ENCODE assay signal across 1 cellular context in the genomic region with DNA sequence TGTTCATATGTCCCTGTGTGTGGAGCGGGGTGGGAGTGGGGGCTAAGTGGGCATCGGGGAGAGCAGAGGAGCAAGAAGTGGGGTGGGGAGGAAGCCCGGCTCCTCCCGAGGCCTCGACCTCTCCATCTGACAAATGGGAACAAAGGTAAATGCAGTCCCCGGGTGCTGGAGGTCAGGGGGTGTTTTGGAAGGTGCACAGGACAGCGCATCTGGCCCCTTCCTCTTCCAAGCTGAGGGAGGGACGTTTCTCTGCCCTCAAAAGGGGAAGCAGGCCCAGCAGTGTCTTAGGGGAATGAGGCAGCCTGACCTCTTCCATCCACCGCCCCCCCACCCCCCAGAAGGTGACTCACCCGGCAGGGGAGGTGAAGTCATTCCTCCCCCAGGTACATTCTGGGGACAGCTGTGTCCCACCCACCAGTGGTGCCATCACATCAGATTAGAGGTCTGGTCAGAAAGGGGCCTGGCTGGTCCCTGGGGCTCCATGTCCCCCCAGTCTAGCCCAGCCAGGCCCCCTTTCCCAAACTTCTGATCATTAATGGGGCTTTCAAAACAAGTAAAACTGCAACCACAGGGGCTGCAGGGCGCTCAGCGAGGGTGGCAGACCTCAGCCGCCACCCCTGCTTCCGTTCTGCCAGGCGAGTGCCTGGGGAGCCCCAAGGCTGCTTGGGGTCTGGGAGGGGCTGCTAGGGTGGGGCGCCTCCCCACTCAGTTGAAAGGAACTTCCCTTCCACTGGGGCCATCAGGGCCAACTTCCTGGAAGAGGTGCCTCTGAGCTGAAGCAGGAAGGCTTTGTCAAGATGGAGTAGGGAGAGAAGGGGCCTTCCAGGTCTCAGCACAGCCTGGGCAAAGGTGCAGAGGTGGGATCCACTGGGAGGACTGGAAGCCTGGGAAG.
A peak's percentile ranks its signal among the peaks of the same experiment; 100 is the strongest.
TF ChIP-seq lines count a peak whose summit lies in the region.

No MANE protein-coding gene starts in this region.

TF ChIP-seq in HepG2, 621 proteins besides CTCF, POLR2A, EP300 and RAD21:
- TF ChIP-seq, protein P1, sequence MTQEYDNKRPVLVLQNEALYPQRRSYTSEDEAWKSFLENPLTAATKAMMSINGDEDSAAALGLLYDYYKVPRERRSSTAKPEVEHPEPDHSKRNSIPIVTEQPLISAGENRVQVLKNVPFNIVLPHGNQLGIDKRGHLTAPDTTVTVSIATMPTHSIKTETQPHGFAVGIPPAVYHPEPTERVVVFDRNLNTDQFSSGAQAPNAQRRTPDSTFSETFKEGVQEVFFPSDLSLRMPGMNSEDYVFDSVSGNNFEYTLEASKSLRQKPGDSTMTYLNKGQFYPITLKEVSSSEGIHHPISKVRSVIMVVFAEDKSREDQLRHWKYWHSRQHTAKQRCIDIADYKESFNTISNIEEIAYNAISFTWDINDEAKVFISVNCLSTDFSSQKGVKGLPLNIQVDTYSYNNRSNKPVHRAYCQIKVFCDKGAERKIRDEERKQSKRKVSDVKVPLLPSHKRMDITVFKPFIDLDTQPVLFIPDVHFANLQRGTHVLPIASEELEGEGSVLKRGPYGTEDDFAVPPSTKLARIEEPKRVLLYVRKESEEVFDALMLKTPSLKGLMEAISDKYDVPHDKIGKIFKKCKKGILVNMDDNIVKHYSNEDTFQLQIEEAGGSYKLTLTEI (CRISPR knock-in tag; conservative IDR thresholded peaks at IDR 0.05), result no peak
- TF ChIP-seq FOSL2 (CRISPR knock-in tag; IDR thresholded peaks at IDR 0.05) (peak; percentile 66; the same call in 1 of the 2 replicates), GFI1 (CRISPR knock-in tag; IDR thresholded peaks at IDR 0.05; ENCODE audit: borderline replicate concordance) (no peak)
- TF ChIP-seq, protein P2, sequence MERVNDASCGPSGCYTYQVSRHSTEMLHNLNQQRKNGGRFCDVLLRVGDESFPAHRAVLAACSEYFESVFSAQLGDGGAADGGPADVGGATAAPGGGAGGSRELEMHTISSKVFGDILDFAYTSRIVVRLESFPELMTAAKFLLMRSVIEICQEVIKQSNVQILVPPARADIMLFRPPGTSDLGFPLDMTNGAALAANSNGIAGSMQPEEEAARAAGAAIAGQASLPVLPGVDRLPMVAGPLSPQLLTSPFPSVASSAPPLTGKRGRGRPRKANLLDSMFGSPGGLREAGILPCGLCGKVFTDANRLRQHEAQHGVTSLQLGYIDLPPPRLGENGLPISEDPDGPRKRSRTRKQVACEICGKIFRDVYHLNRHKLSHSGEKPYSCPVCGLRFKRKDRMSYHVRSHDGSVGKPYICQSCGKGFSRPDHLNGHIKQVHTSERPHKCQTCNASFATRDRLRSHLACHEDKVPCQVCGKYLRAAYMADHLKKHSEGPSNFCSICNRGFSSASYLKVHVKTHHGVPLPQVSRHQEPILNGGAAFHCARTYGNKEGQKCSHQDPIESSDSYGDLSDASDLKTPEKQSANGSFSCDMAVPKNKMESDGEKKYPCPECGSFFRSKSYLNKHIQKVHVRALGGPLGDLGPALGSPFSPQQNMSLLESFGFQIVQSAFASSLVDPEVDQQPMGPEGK (CRISPR knock-in tag; IDR thresholded peaks at IDR 0.05), result peak; percentile 52
